11 cellular contexts compared by ENCODE assay signal in the genomic region with DNA sequence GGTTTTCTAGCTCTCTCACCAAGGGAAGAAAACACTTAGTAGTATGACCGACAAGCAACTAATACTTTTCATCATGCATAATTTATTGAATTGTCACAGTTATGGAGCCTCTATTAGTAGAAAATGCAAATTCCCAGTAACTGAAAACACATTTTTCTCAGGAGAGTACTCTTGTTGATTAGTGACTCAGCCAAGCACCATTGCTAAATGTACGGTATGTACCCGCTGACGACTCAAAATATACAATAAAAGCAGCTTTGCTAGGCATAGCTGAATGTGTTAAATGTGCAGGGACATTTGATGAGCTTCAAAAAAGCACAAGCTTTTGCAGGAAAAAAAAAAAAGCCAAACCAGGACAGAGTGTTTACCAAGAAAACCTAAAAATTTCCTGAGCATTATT.
"Had no signal": no experiment of that assay in that cellular context is flagged by ENCODE, and none has a peak within 500 bp of the region (broad histone marks: within the 10 kb centered on the region; RNA-seq: fewer than 3 reads in every experiment).

No MANE protein-coding gene starts in this region.

- H3K27ac ChIP-seq: lower lobe of right lung, parathyroid adenoma, right atrium auricular region, spleen had no signal

- H3K27me3 ChIP-seq: right atrium auricular region, spleen had no signal

- H3K4me1 ChIP-seq: lower lobe of right lung, parathyroid adenoma, right atrium auricular region, spleen had no signal

- DNase-seq: activated B cell treated with CpG ODN at 0.5 μM for 24 hours; activated CD4-positive, alpha-beta T cell treated with anti-CD3 and anti-CD28 coated beads, Interleukin-2, amount 10 ng/mL, durations not matched to agents 24 days and 14 days; activated naive CD4-positive, alpha-beta T cell; dermis blood vessel endothelial cell; lower lobe of right lung; SK-N-SH; spleen; stimulated activated CD4-positive, alpha-beta T cell treated with anti-CD3 and anti-CD28 coated beads, Interleukin-1b, Interleukin-23, amount 100 ng/mL, for 48 hours; stimulated activated naive B cell treated with anti-CD40 and anti-IgM and Interleukin-4, amounts not matched to agents 10 μg/mL and 1 μg/mL and 100 μg/mL, for 72 hours had no signal

- H3K36me3 ChIP-seq: lower lobe of right lung, right atrium auricular region, spleen had no signal

- H3K4me3 ChIP-seq: lower lobe of right lung, right atrium auricular region, spleen had no signal

- H3K9me3 ChIP-seq: lower lobe of right lung, SK-N-SH had no signal
